Comparison of ENCODE assay signal across 1 cellular context in the genomic region with DNA sequence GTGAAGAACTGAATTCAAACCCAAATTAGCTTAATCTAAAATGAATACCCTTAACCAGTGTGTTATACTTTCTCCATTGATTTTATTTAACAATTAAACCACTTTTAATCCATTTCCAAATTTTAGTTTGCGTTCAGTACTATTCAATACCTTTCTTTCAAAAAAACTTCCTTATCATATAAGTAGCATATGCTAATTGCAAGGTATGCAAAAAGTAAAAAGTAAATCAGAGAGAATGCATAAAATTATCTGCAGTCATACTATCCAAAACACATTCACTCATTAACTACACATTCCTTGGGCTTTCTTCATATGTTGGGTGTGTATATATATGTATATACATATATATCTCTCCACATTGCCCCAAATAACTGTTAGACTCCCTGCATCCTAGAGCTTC.
TF ChIP-seq lines count a peak whose summit lies in the region.

No MANE protein-coding gene starts in this region.

TF ChIP-seq in HepG2, 621 proteins besides CTCF, POLR2A, EP300 and RAD21 (continued from another document):
- TF ChIP-seq, protein P1, sequence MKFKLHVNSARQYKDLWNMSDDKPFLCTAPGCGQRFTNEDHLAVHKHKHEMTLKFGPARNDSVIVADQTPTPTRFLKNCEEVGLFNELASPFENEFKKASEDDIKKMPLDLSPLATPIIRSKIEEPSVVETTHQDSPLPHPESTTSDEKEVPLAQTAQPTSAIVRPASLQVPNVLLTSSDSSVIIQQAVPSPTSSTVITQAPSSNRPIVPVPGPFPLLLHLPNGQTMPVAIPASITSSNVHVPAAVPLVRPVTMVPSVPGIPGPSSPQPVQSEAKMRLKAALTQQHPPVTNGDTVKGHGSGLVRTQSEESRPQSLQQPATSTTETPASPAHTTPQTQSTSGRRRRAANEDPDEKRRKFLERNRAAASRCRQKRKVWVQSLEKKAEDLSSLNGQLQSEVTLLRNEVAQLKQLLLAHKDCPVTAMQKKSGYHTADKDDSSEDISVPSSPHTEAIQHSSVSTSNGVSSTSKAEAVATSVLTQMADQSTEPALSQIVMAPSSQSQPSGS (CRISPR knock-in tag; IDR thresholded peaks at IDR 0.05) = no peak
- TF ChIP-seq HNF4A (CRISPR knock-in tag; IDR thresholded peaks at IDR 0.05) = no peak
- TF ChIP-seq KLF16 (CRISPR knock-in tag; IDR thresholded peaks at IDR 0.05) = no peak
- TF ChIP-seq ZNF24 (IDR thresholded peaks at IDR 0.05) = no peak
- TF ChIP-seq ZSCAN22 (CRISPR knock-in tag; IDR thresholded peaks at IDR 0.05) = no peak
- TF ChIP-seq MAFF (IDR thresholded peaks at IDR 0.05; ENCODE audit: low read depth, low read length) = peak; percentile 46; the same call in 1 of the 2 replicates
- TF ChIP-seq HMG20A (CRISPR knock-in tag; IDR thresholded peaks at IDR 0.05; ENCODE audit: borderline replicate concordance) = no peak
- TF ChIP-seq, protein P2, sequence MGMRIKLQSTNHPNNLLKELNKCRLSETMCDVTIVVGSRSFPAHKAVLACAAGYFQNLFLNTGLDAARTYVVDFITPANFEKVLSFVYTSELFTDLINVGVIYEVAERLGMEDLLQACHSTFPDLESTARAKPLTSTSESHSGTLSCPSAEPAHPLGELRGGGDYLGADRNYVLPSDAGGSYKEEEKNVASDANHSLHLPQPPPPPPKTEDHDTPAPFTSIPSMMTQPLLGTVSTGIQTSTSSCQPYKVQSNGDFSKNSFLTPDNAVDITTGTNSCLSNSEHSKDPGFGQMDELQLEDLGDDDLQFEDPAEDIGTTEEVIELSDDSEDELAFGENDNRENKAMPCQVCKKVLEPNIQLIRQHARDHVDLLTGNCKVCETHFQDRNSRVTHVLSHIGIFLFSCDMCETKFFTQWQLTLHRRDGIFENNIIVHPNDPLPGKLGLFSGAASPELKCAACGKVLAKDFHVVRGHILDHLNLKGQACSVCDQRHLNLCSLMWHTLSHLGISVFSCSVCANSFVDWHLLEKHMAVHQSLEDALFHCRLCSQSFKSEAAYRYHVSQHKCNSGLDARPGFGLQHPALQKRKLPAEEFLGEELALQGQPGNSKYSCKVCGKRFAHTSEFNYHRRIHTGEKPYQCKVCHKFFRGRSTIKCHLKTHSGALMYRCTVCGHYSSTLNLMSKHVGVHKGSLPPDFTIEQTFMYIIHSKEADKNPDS (CRISPR knock-in tag; IDR thresholded peaks at IDR 0.05) = no peak
- no peak for TF ChIP-seq MTA3 (CRISPR knock-in tag; IDR thresholded peaks at IDR 0.05)
- TF ChIP-seq ZNF773 (CRISPR knock-in tag; IDR thresholded peaks at IDR 0.05; ENCODE audit: borderline replicate concordance) = no peak
- no peak for TF ChIP-seq ZNF616 (CRISPR knock-in tag; IDR thresholded peaks at IDR 0.05; ENCODE audit: low read depth)
- TF ChIP-seq, protein P3, sequence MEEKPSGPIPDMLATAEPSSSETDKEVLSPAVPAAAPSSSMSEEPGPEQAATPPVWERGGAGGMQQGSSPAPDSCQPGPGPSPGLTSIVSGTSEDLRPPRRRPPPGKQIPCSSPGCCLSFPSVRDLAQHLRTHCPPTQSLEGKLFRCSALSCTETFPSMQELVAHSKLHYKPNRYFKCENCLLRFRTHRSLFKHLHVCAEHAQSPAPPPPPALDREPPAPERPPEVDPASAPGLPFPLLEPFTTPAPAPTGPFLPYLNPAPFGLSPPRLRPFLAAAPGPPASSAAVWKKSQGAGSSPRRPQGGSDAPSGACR (CRISPR knock-in tag; IDR thresholded peaks at IDR 0.05) = no peak
